Comparison of ENCODE assay signal across 25 cellular contexts in the genomic region with DNA sequence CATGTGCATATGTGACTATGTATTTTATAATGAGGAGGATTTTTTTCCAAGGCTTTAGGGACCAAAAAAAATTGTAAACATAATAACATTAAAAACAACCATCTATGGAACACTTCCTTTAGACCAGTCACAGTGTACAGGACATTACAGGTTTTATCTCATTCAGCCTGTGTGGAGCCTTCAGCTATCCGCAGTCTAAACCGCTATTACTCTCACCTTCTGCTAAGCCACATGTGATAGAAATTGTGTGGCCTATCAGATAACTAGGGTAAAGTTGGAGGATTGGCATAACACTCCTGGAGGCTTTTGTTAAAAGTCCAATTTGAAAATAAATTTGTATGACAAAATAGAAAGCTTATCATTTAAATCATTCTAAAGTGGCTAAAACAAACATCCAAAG.
"Had no signal": no experiment of that assay in that cellular context is flagged by ENCODE, and none has a peak within 500 bp of the region (broad histone marks: within the 10 kb centered on the region; RNA-seq: fewer than 3 reads in every experiment).

No MANE protein-coding gene starts in this region.

- DNase-seq: activated CD4-positive, alpha-beta T cell treated with anti-CD3 and anti-CD28 coated beads, Interleukin-2, amount 10 ng/mL, durations not matched to agents 24 days and 14 days; activated CD4-positive, alpha-beta T cell treated with anti-CD3 and anti-CD28 coated beads, Interleukin-2, amount 50 U/mL, for 4 hours; activated CD8-positive, alpha-beta T cell treated with anti-CD3 and anti-CD28 coated beads for 36 hours; activated gamma-delta T cell; activated naive CD4-positive, alpha-beta T cell treated with Interleukin-2 at 50 U/mL for 16 hours; activated naive CD8-positive, alpha-beta T cell treated with anti-CD3 and anti-CD28 coated beads, Interleukin-2, amount 10 ng/mL, durations not matched to agents 7 days and 5 days; activated T-cell treated with anti-CD3 and anti-CD28 coated beads, Interleukin-2, amount 50 U/mL, for 1 hour; activated T-cell treated with anti-CD3 and anti-CD28 coated beads, Interleukin-2, amount 50 U/mL, for 72 hours; amygdala; NCI-H1092 treated with DMSO at 0.1 percent for 48 hours; NCI-H1417; NCI-H146; NCI-H187; NCI-H2029 treated with DMSO at 0.1 percent for 48 hours; NCI-H2107; NCI-H226; NCI-H446 treated with DMSO at 0.1 percent for 48 hours; NCI-H524; NCI-H69; NCI-H82; Right ventricle myocardium superior had no signal

- H3K27me3 ChIP-seq: ascending aorta, cardiac muscle cell had no signal

- ATAC-seq: activated CD8-positive, alpha-beta T cell treated with anti-CD3 and anti-CD28 coated beads for 36 hours; activated T-cell treated with anti-CD3 and anti-CD28 coated beads, Interleukin-2, amount 50 U/mL, for 72 hours; K562 had no signal

- H3K4me1 ChIP-seq: ascending aorta had no signal

- H3K36me3 ChIP-seq: ascending aorta, cardiac muscle cell had no signal

- H3K9me3 ChIP-seq: ascending aorta had no signal

- H3K4me3 ChIP-seq: cardiac muscle cell, K562 had no signal

- H3K27ac ChIP-seq: ascending aorta, cardiac muscle cell had no signal

- FAIRE-seq: K562, TTC549 had no signal
